ENCODE assay signal across 12 cellular contexts in genomic region chr12:91931110-91931509, GRCh38.
DNase-seq lines count a peak whose midpoint lies in the region; ATAC-seq and TF ChIP-seq lines count a peak whose summit lies in the region.
"Had no signal": no experiment of that assay in that cellular context is flagged by ENCODE, and none has a peak within 500 bp of the region (broad histone marks: within the 10 kb centered on the region; RNA-seq: fewer than 3 reads in every experiment).

No MANE protein-coding gene starts in this region.

- DNase-seq in cardiac fibroblast (ENCODE audit: low read depth in 2 of 2) = peak; percentile 28 to 29
- no peak for DNase-seq in NCI-H774 (lab: John Stamatoyannopoulos, UW)
- no peak for DNase-seq in WERI-Rb-1
- DNase-seq: Kasumi-1, right lobe of liver, SHP77 treated with DMSO at 0.1 percent for 48 hours had no signal

- ATAC-seq in GM18858 (IDR thresholded peaks at IDR 0.05; ENCODE audit: unreplicated experiment) = no peak
- no peak for ATAC-seq in HG03469 (IDR thresholded peaks at IDR 0.05; ENCODE audit: unreplicated experiment)

- H3K27ac Mint-ChIP-seq in nephron = peak overlapping the region in 2 of 3 experiments; percentile 25 to 52

- peak overlapping the region; percentile 65 for H3K27ac ChIP-seq in 22Rv1
- no peak overlapping the region for H3K27ac ChIP-seq in WERI-Rb-1
- H3K27ac ChIP-seq: right lobe of liver, tibial artery had no signal

- H3K36me3 Mint-ChIP-seq in nephron (ENCODE audit: low read depth) = no peaks in the 10 kb centered on the region

- H3K36me3 ChIP-seq in WERI-Rb-1 = no peaks in the 10 kb centered on the region
- H3K36me3 ChIP-seq: right lobe of liver, tibial artery had no signal

- H3K27me3 ChIP-seq in WERI-Rb-1 (ENCODE audit: insufficient read depth, low read depth, severe bottlenecking) = no peaks in the 10 kb centered on the region
- H3K27me3 ChIP-seq: right lobe of liver, tibial artery had no signal

- TF ChIP-seq CTCF in 22Rv1 (IDR thresholded peaks at IDR 0.05) (no peak), cardiac fibroblast (IDR thresholded peaks at IDR 0.05; ENCODE audit: low read depth, low read length) (no peak), nephron (IDR thresholded peaks at IDR 0.05; ENCODE audit: unreplicated experiment in 3 of 3) (no peak), WERI-Rb-1 (IDR thresholded peaks at IDR 0.05; ENCODE audit: low read depth, low read length) (no peak)

- H3K4me1 Mint-ChIP-seq in nephron = no peaks in the 10 kb centered on the region

- TF ChIP-seq RAD21 in Ishikawa (IDR thresholded peaks at IDR 0.05; ENCODE audit: low read depth) = no peak

- no peaks in the 10 kb centered on the region for H3K9me3 ChIP-seq in WERI-Rb-1 (ENCODE audit: severe bottlenecking)
- H3K9me3 ChIP-seq: right lobe of liver, tibial artery had no signal

- no peak for TF ChIP-seq EP300 in Ishikawa (IDR thresholded peaks at IDR 0.05; ENCODE audit: borderline replicate concordance)

- no peaks in the 10 kb centered on the region for H3K9me3 Mint-ChIP-seq in nephron

- H3K4me3 ChIP-seq in cardiac fibroblast (replicated peaks in 1 of 2; ENCODE audit: low read depth in 2 of 2, low read length in 2 of 2) (no peak overlapping the region), WERI-Rb-1 (ENCODE audit: low read depth, low read length) (no peak overlapping the region)
- H3K4me3 ChIP-seq: right lobe of liver, tibial artery had no signal

- no peak overlapping the region for H3K4me3 Mint-ChIP-seq in nephron

- no peaks in the 10 kb centered on the region for H3K27me3 Mint-ChIP-seq in nephron (ENCODE audit: low read depth)

TF ChIP-seq in Ishikawa, 13 proteins besides CTCF, POLR2A, EP300 and RAD21:
- no peak for TF ChIP-seq MAX (IDR thresholded peaks at IDR 0.05)
- TF ChIP-seq NFIC (IDR thresholded peaks at IDR 0.05) = peak; percentile 54

Comparison
In these comparisons a context has a peak if more than half of its experiments do, and no peak if none do; other contexts are left out.
1. DNase-seq: peak in cardiac fibroblast (2 of 2); none in NCI-H774 (single experiment) and WERI-Rb-1 (single experiment).